2 cellular contexts compared by ENCODE assay signal in genomic region chr11:76735841-76736240, GRCh38.
TF ChIP-seq lines count a peak whose summit lies in the region.

No MANE protein-coding gene starts in this region.

TF ChIP-seq in HepG2, 621 proteins besides CTCF, POLR2A, EP300 and RAD21:
- TF ChIP-seq ZEB1 (IDR thresholded peaks at IDR 0.05; ENCODE audit: insufficient replicate concordance, low read depth) (no peak), MYC (CRISPR knock-in tag; IDR thresholded peaks at IDR 0.05; ENCODE audit: borderline replicate concordance) (0 out of 2 replicates have a peak, but pooled peaks have one; percentile 7)

TF ChIP-seq in WTC11, 78 proteins besides CTCF, POLR2A, EP300 and RAD21:
- TF ChIP-seq ZNF317 (CRISPR knock-in tag; IDR thresholded peaks at IDR 0.05; ENCODE audit: borderline replicate concordance, low read depth) (peak; percentile 45; the same call in 1 of the 2 replicates), MYBL2 (CRISPR knock-in tag; IDR thresholded peaks at IDR 0.05) (no peak)
